8 cellular contexts compared by ENCODE assay signal in genomic region chr2:127508621-127509034, GRCh38. TPM values are rescaled to one million over a fixed set of nuclear protein-coding genes. Genes with fewer than 3 reads are reported as not detected.
DNase-seq lines count a peak whose midpoint lies in the region; ATAC-seq lines count a peak whose summit lies in the region.

No MANE protein-coding gene starts in this region.

- peak overlapping the region; percentile 32 for H3K27ac ChIP-seq in angular gyrus (ENCODE audit: low read depth, low read length)
- H3K27ac ChIP-seq in right cardiac atrium (ENCODE audit: low read length): no peak overlapping the region

- H3K9me3 Mint-ChIP-seq in stimulated activated naive CD8-positive, alpha-beta T cell treated with anti-CD3 and anti-CD28 coated beads, Interleukin-15, amount 100 ng/mL, for 72 hours: no peaks in the 10 kb centered on the region

- H3K27me3 ChIP-seq in right cardiac atrium (ENCODE audit: control insufficient read depth, insufficient read depth) (no peaks in the 10 kb centered on the region), skeletal muscle satellite cell (ENCODE audit: control insufficient read depth, insufficient read depth, low read length) (no peaks in the 10 kb centered on the region)

- no peak overlapping the region for H3K27ac Mint-ChIP-seq in stimulated activated naive CD8-positive, alpha-beta T cell treated with anti-CD3 and anti-CD28 coated beads, Interleukin-15, amount 100 ng/mL, for 72 hours

- H3K4me2 ChIP-seq in skeletal muscle satellite cell (ENCODE audit: low read length): peak overlapping the region; percentile 71

- no peaks in the 10 kb centered on the region for H3K9me3 ChIP-seq in right cardiac atrium (ENCODE audit: control insufficient read depth, low read length)
- H3K9me3 ChIP-seq in skeletal muscle satellite cell (replicated peaks; ENCODE audit: low read length): no peaks in the 10 kb centered on the region

- peaks cover 7% of the 10 kb centered on the region for H3K4me1 ChIP-seq in right cardiac atrium (ENCODE audit: control insufficient read depth, insufficient read depth, low read length)
- peaks cover 46% of the 10 kb centered on the region for H3K4me1 ChIP-seq in skeletal muscle satellite cell (ENCODE audit: control insufficient read depth, insufficient read depth, low read length)

- peak overlapping the region; percentile 65 for H3K9ac ChIP-seq in skeletal muscle satellite cell (ENCODE audit: low read depth, low read length)

- DNase-seq in stimulated activated naive CD8-positive, alpha-beta T cell treated with anti-CD3 and anti-CD28 coated beads, Interleukin-15, Interleukin-2, amounts not matched to agents 100 U/mL and 50 U/mL, for 24 hours: no peak
- DNase-seq in stimulated activated naive CD8-positive, alpha-beta T cell treated with anti-CD3 and anti-CD28 coated beads, Interleukin-15, amount 100 ng/mL, for 72 hours: no peak
- DNase-seq in NCI-H2107 treated with DMSO at 0.1 percent for 48 hours (lab: John Stamatoyannopoulos, UW; ENCODE audit: unreplicated experiment) (peak; percentile 68), right cardiac atrium (peak; percentile 78 to 85 (median 85)), NCI-H526 (lab: John Stamatoyannopoulos, UW) (no peak)

- no peak overlapping the region for H3K4me3 ChIP-seq in right cardiac atrium (ENCODE audit: low read length)
- H3K4me3 ChIP-seq in skeletal muscle satellite cell (ENCODE audit: low read length): no peak overlapping the region

- H3K4me3 Mint-ChIP-seq in stimulated activated naive CD8-positive, alpha-beta T cell treated with anti-CD3 and anti-CD28 coated beads, Interleukin-15, amount 100 ng/mL, for 72 hours: no peak overlapping the region

- peaks cover 21% of the 10 kb centered on the region for H3K36me3 ChIP-seq in skeletal muscle satellite cell (ENCODE audit: insufficient read depth, low read length)

- intact Hi-C loops in right cardiac atrium (cut with DNase I): no loop called here

- no peaks in the 10 kb centered on the region for H3K27me3 Mint-ChIP-seq in stimulated activated naive CD8-positive, alpha-beta T cell treated with anti-CD3 and anti-CD28 coated beads, Interleukin-15, amount 100 ng/mL, for 72 hours

- WGBS in right cardiac atrium: 3% methylated on average over 3 of the region's 3 CpGs

- ATAC-seq in stimulated activated naive CD8-positive, alpha-beta T cell treated with anti-CD3 and anti-CD28 coated beads, Interleukin-15, Interleukin-2, amounts not matched to agents 100 U/mL and 50 U/mL, for 24 hours: peak; percentile 9
- ATAC-seq in stimulated activated naive CD8-positive, alpha-beta T cell treated with anti-CD3 and anti-CD28 coated beads, Interleukin-15, amount 100 ng/mL, for 72 hours: no peak
- ATAC-seq in right cardiac atrium: peak; percentile 93 to 95
- no peak for ATAC-seq in GM21528 (IDR thresholded peaks at IDR 0.05; ENCODE audit: low FRiP score, unreplicated experiment)

- peaks cover 52% of the 10 kb centered on the region for H3K4me1 Mint-ChIP-seq in stimulated activated naive CD8-positive, alpha-beta T cell treated with anti-CD3 and anti-CD28 coated beads, Interleukin-15, amount 100 ng/mL, for 72 hours

RNA-seq across cellular contexts. Expression of gene IWS1, which starts 17.7 kb away (rescaled TPM):
- 10 to 100 TPM; 51.5 to 57.6 (median 53.4) TPM for total RNA-seq in right cardiac atrium
- polyA plus RNA-seq in right cardiac atrium: 64.4 TPM
- 25.6 and 26.6 TPM in 2 replicates for total RNA-seq in skeletal muscle satellite cell (2012; rRNA removed)

RNA-seq across cellular contexts. Expression of gene MYO7B, which starts 26.9 kb away (rescaled TPM):
- total RNA-seq in right cardiac atrium: under 1 TPM; 0.29 to 0.56 (median 0.38) TPM
- 0.81 TPM for polyA plus RNA-seq in right cardiac atrium
- under 0.01 and 0.66 TPM in 2 replicates for total RNA-seq in skeletal muscle satellite cell (2012; rRNA removed)

Comparison
In these comparisons a context has a peak if more than half of its experiments do, and no peak if none do; other contexts are left out.
1. ATAC-seq: peak in stimulated activated naive CD8-positive, alpha-beta T cell treated with anti-CD3 and anti-CD28 coated beads, Interleukin-15, Interleukin-2, amounts not matched to agents 100 U/mL and 50 U/mL, for 24 hours (single experiment) and right cardiac atrium (2 of 2); none in stimulated activated naive CD8-positive, alpha-beta T cell treated with anti-CD3 and anti-CD28 coated beads, Interleukin-15, amount 100 ng/mL, for 72 hours (single experiment) and GM21528 (single experiment).
2. DNase-seq: peak in NCI-H2107 treated with DMSO at 0.1 percent for 48 hours (single experiment) and right cardiac atrium (3 of 3); none in stimulated activated naive CD8-positive, alpha-beta T cell treated with anti-CD3 and anti-CD28 coated beads, Interleukin-15, Interleukin-2, amounts not matched to agents 100 U/mL and 50 U/mL, for 24 hours (single experiment), stimulated activated naive CD8-positive, alpha-beta T cell treated with anti-CD3 and anti-CD28 coated beads, Interleukin-15, amount 100 ng/mL, for 72 hours (0 of 2) and NCI-H526 (0 of 2).